In genomic region chr1:189805735-189806134, GRCh38 we compare ENCODE assay signal across 2 cellular contexts.
TF ChIP-seq lines count a peak whose summit lies in the region.

No MANE protein-coding gene starts in this region.

TF ChIP-seq in SK-N-SH treated with all-trans-retinoic acid at 6 μM for 48 hours, 23 proteins besides CTCF, POLR2A, EP300 and RAD21 (continued from another document):
- TF ChIP-seq TSHZ2 (CRISPR knock-in tag; IDR thresholded peaks at IDR 0.05): no peak
- TF ChIP-seq BACH2 (CRISPR knock-in tag; IDR thresholded peaks at IDR 0.05; ENCODE audit: borderline replicate concordance): no peak
- no peak for TF ChIP-seq ZFP3 (CRISPR knock-in tag; IDR thresholded peaks at IDR 0.05)
- TF ChIP-seq ISL1 (CRISPR knock-in tag; IDR thresholded peaks at IDR 0.05): no peak
- TF ChIP-seq ZNF565 (CRISPR knock-in tag; conservative IDR thresholded peaks at IDR 0.05; ENCODE audit: low read depth): no peak
- TF ChIP-seq TCF4 (CRISPR knock-in tag; IDR thresholded peaks at IDR 0.05; ENCODE audit: borderline replicate concordance): no peak
- no peak for TF ChIP-seq ESRRG (CRISPR knock-in tag; IDR thresholded peaks at IDR 0.05)
- no peak for TF ChIP-seq ZFP30 (CRISPR knock-in tag; IDR thresholded peaks at IDR 0.05)
- TF ChIP-seq ZNF70 (CRISPR knock-in tag; IDR thresholded peaks at IDR 0.05): no peak
- TF ChIP-seq CSDC2 (CRISPR knock-in tag; IDR thresholded peaks at IDR 0.05): no peak
- no peak for TF ChIP-seq GLIS3 (CRISPR knock-in tag; IDR thresholded peaks at IDR 0.05)
- TF ChIP-seq ARNTL (CRISPR knock-in tag; IDR thresholded peaks at IDR 0.05; ENCODE audit: borderline replicate concordance, low read depth): no peak
- TF ChIP-seq OSR1 (CRISPR knock-in tag; IDR thresholded peaks at IDR 0.05): no peak
- no peak for TF ChIP-seq SNAI2 (CRISPR knock-in tag; IDR thresholded peaks at IDR 0.05)
- TF ChIP-seq RARB (CRISPR knock-in tag; IDR thresholded peaks at IDR 0.05): no peak
- TF ChIP-seq ZC3H10 (CRISPR knock-in tag; IDR thresholded peaks at IDR 0.05): no peak
- no peak for TF ChIP-seq CREB5 (CRISPR knock-in tag; IDR thresholded peaks at IDR 0.05; ENCODE audit: low read depth)

TF ChIP-seq in SK-N-SH, 30 proteins besides CTCF, POLR2A, EP300 and RAD21 (continued from another document):
- TF ChIP-seq IRF3 (IDR thresholded peaks at IDR 0.05; ENCODE audit: low read depth, low read length): no peak
- no peak for TF ChIP-seq POLR2AphosphoS5 (IDR thresholded peaks at IDR 0.05; ENCODE audit: low read depth, low read length)
- TF ChIP-seq NFIC (IDR thresholded peaks at IDR 0.05; ENCODE audit: borderline replicate concordance): no peak
- no peak for TF ChIP-seq GABPA (IDR thresholded peaks at IDR 0.05; ENCODE audit: low read depth)
- no peak for TF ChIP-seq TCF12 (IDR thresholded peaks at IDR 0.05)
- no peak for TF ChIP-seq TEAD4 (IDR thresholded peaks at IDR 0.05; ENCODE audit: borderline replicate concordance, insufficient read depth)
- no peak for TF ChIP-seq PBX3 (IDR thresholded peaks at IDR 0.05)
- TF ChIP-seq TAF1 (IDR thresholded peaks at IDR 0.05; ENCODE audit: borderline replicate concordance, low read depth, low read length): no peak
- no peak for TF ChIP-seq RFX5 (IDR thresholded peaks at IDR 0.05; ENCODE audit: low read length)
- no peak for TF ChIP-seq RCOR1 (IDR thresholded peaks at IDR 0.05; ENCODE audit: low read length)
- TF ChIP-seq NRF1 (IDR thresholded peaks at IDR 0.05; ENCODE audit: low read depth, low read length): no peak
- no peak for TF ChIP-seq FOXM1 (IDR thresholded peaks at IDR 0.05; ENCODE audit: low read depth)
- no peak for TF ChIP-seq GATA2 (CRISPR knock-in tag; IDR thresholded peaks at IDR 0.05)
- no peak for TF ChIP-seq ELF1 (IDR thresholded peaks at IDR 0.05)
- TF ChIP-seq REST (IDR thresholded peaks at IDR 0.05; ENCODE audit: low read depth, low read length): no peak
- TF ChIP-seq USF2 (IDR thresholded peaks at IDR 0.05; ENCODE audit: borderline replicate concordance, low read depth, low read length): no peak
- no peak for TF ChIP-seq SMC3 (IDR thresholded peaks at IDR 0.05; ENCODE audit: low read depth, low read length)
